In genomic region chr6:110039364-110039995, GRCh38 we compare ENCODE assay signal across 8 cellular contexts.
A peak's percentile ranks its signal among the peaks of the same experiment; 100 is the strongest.
DNase-seq lines count a peak whose midpoint lies in the region; ATAC-seq and TF ChIP-seq lines count a peak whose summit lies in the region.

No MANE protein-coding gene starts in this region.

- no peaks in the 10 kb centered on the region for H3K36me3 ChIP-seq in left ventricle myocardium inferior
- no peaks in the 10 kb centered on the region for H3K36me3 ChIP-seq in prostate gland
- H3K36me3 ChIP-seq in uterus, result no peaks in the 10 kb centered on the region

- TF ChIP-seq POLR2A in prostate gland (IDR thresholded peaks at IDR 0.05) (no peak), uterus (IDR thresholded peaks at IDR 0.05) (no peak)

- DNase-seq in GM13976 (ENCODE audit: low spot score), result peak; percentile 80
- DNase-seq in NCI-H1436 treated with DMSO at 0.1 percent for 48 hours (lab: John Stamatoyannopoulos, UW), result peak; percentile 62
- peak; percentile 55 to 85 (median 67) for DNase-seq in T-helper 1 cell
- DNase-seq in amygdala (lab: John Stamatoyannopoulos, UW), result peak in 52 of 56 donors; percentile 14 to 92 (median 59)
- peak; percentile 82 for DNase-seq in left ventricle myocardium inferior
- peak; percentile 80 for DNase-seq in prostate gland (ENCODE audit: low spot score)
- peak; percentile 80 to 82 for DNase-seq in uterus

- no peaks in the 10 kb centered on the region for H3K27me3 ChIP-seq in left ventricle myocardium inferior (ENCODE audit: low read depth)
- no peaks in the 10 kb centered on the region for H3K27me3 ChIP-seq in prostate gland (replicated peaks; ENCODE audit: insufficient read depth)
- H3K27me3 ChIP-seq in uterus, result no peaks in the 10 kb centered on the region

- H3K4me3 ChIP-seq in left ventricle myocardium inferior (peak overlapping the region; percentile 53), prostate gland (peak overlapping the region in 1 of 2 donors; percentile 22), uterus (peak overlapping the region in 1 of 2 donors; percentile 26)

- peak; percentile 80 for ATAC-seq in HG02870 (IDR thresholded peaks at IDR 0.05; ENCODE audit: unreplicated experiment)

- TF ChIP-seq CTCF in GM13976 (IDR thresholded peaks at IDR 0.05; ENCODE audit: borderline replicate concordance, control extremely low read depth, extremely low read depth, insufficient read depth, missing control alignments), result peak; percentile 81
- peak; percentile 92 for TF ChIP-seq CTCF in left ventricle myocardium inferior (IDR thresholded peaks at IDR 0.05; ENCODE audit: borderline replicate concordance)
- TF ChIP-seq CTCF in prostate gland (IDR thresholded peaks at IDR 0.05), result peak; percentile 72 to 91 (median 84)
- TF ChIP-seq CTCF in uterus (IDR thresholded peaks at IDR 0.05), result peak; percentile 77 to 91 (median 86)

- H3K27ac ChIP-seq in left ventricle myocardium inferior (replicated peaks) (no peak overlapping the region), prostate gland (no peak overlapping the region), uterus (peak overlapping the region in 1 of 2 donors; percentile 66)

- WGBS in prostate gland, result 13% methylated on average over 8 of the region's 8 CpGs

- H3K4me1 ChIP-seq in left ventricle myocardium inferior (peaks cover 14% of the 10 kb centered on the region), prostate gland (replicated peaks) (no peaks in the 10 kb centered on the region), uterus (no peaks in the 10 kb centered on the region)

- H3K9me3 ChIP-seq in left ventricle myocardium inferior (replicated peaks) (no peaks in the 10 kb centered on the region), prostate gland (no peaks in the 10 kb centered on the region), uterus (no peaks in the 10 kb centered on the region)

- intact Hi-C loops in left ventricle myocardium inferior (cut with micrococcal nuclease), result loop anchor here (5.0 kb wide), 1 partner anchor 332 kb away; no protein-coding TSS in a partner anchor
- intact Hi-C loops in prostate gland (cut with DNase I), result loop anchor here (1.0 to 10.0 kb wide), 3 partner anchors 334 to 512 kb away; no protein-coding TSS in a partner anchor
- intact Hi-C loops in uterus (cut with DNase I; ENCODE audit: low total_unique reads), result loop anchor here (10.0 kb wide), 1 partner anchor 335 kb away; no protein-coding TSS in a partner anchor

- in situ Hi-C loops in GM13976 (cut with MboI; ENCODE audit: low sequenced_read_pairs, unreplicated experiment), result loop anchor here (10.0 to 25.0 kb wide), 2 partner anchors 335 to 502 kb away; no protein-coding TSS in a partner anchor
